Comparison of ENCODE assay signal across 1 cellular context in the genomic region with DNA sequence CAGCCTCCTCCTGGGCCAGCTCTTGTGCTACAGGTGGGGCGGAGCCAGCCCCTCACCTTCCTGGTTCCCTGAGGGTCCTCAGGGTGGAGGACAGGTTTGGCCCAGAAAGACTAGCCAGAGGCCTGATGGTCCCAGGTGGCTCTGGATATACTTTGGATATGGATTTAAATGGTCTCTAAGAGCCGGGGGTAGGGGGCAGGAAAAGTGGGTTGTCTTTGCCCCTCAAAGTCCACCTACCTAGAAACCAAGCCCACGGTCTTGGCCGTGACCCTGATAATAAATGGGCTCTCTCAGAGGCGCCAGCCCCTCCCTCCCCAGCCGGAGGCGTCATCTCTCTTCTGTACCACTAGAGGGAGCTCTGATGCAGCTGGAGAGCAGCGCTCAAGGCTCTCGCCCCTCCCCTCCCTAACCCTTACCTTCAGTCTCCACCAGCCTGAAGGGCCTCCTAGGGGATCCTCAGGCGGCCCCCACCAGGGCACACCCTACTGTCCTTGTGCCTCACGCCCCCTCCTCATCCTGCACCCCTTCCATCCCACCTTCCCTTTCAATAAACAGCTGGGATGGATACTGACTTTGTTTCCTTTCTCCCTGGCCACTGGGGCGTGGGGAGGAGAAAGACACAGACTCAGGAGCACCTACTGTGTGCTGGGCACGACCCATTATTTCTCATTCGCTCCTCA.
TF ChIP-seq lines count a peak whose summit lies in the region.

No MANE protein-coding gene starts in this region.

TF ChIP-seq in HepG2, 621 proteins besides CTCF, POLR2A, EP300 and RAD21 (continued from another document and continues in another):
- TF ChIP-seq, protein P1, sequence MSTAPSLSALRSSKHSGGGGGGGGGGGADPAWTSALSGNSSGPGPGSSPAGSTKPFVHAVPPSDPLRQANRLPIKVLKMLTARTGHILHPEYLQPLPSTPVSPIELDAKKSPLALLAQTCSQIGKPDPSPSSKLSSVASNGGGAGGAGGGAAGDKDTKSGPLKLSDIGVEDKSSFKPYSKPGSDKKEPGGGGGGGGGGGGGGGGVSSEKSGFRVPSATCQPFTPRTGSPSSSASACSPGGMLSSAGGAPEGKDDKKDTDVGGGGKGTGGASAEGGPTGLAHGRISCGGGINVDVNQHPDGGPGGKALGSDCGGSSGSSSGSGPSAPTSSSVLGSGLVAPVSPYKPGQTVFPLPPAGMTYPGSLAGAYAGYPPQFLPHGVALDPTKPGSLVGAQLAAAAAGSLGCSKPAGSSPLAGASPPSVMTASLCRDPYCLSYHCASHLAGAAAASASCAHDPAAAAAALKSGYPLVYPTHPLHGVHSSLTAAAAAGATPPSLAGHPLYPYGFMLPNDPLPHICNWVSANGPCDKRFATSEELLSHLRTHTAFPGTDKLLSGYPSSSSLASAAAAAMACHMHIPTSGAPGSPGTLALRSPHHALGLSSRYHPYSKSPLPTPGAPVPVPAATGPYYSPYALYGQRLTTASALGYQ (CRISPR knock-in tag; IDR thresholded peaks at IDR 0.05) = no peak
- TF ChIP-seq ZBTB7B (CRISPR knock-in tag; IDR thresholded peaks at IDR 0.05) (no peak; the same call in 1 of the 2 replicates), SMAD9 (CRISPR knock-in tag; IDR thresholded peaks at IDR 0.05) (no peak), NFIB (CRISPR knock-in tag; IDR thresholded peaks at IDR 0.05; ENCODE audit: borderline replicate concordance) (no peak), MAZ (IDR thresholded peaks at IDR 0.05; ENCODE audit: borderline replicate concordance, low read depth, low read length) (peak; percentile 100), MAZ (CRISPR knock-in tag; IDR thresholded peaks at IDR 0.05; ENCODE audit: low read depth) (peak; percentile 100), CBX1 (IDR thresholded peaks at IDR 0.05; ENCODE audit: low read depth) (no peak), MED1 (CRISPR knock-in tag; IDR thresholded peaks at IDR 0.05) (peak; percentile 59; the same call in 1 of the 2 replicates), ZBTB33 (CRISPR knock-in tag; IDR thresholded peaks at IDR 0.05) (peak; percentile 82), NFYB (CRISPR knock-in tag; IDR thresholded peaks at IDR 0.05) (no peak), FOXC1 (CRISPR knock-in tag; IDR thresholded peaks at IDR 0.05; ENCODE audit: borderline replicate concordance) (peak; percentile 88), ESRRA (CRISPR knock-in tag; IDR thresholded peaks at IDR 0.05; ENCODE audit: low read depth) (no peak), ZMAT3 (CRISPR knock-in tag; conservative IDR thresholded peaks at IDR 0.05) (no peak), JUND (CRISPR knock-in tag; IDR thresholded peaks at IDR 0.05) (no peak), ZNF343 (CRISPR knock-in tag; IDR thresholded peaks at IDR 0.05) (peak; percentile 69; the same call in 1 of the 2 replicates), ZNF101 (CRISPR knock-in tag; IDR thresholded peaks at IDR 0.05; ENCODE audit: borderline replicate concordance, low read depth) (no peak), HMGXB3 (CRISPR knock-in tag; IDR thresholded peaks at IDR 0.05; ENCODE audit: borderline replicate concordance) (peak; percentile 59; the same call in 1 of the 2 replicates), GATAD2A (CRISPR knock-in tag; IDR thresholded peaks at IDR 0.05) (peak; percentile 71), HOXA9 (CRISPR knock-in tag; IDR thresholded peaks at IDR 0.05; ENCODE audit: borderline replicate concordance) (no peak), JDP2 (CRISPR knock-in tag; IDR thresholded peaks at IDR 0.05; ENCODE audit: borderline replicate concordance) (no peak), FUBP1 (CRISPR knock-in tag; IDR thresholded peaks at IDR 0.05; ENCODE audit: borderline replicate concordance) (no peak), MAFK (conservative IDR thresholded peaks at IDR 0.05 in 1 of 2, IDR thresholded peaks at IDR 0.05 in 1 of 2; ENCODE audit: low read length in 2 of 2) (no peak), ZNF317 (CRISPR knock-in tag; IDR thresholded peaks at IDR 0.05) (no peak), ZXDC (CRISPR knock-in tag; IDR thresholded peaks at IDR 0.05) (peak; percentile 74; the same call in 1 of the 2 replicates), NAIF1 (CRISPR knock-in tag; IDR thresholded peaks at IDR 0.05; ENCODE audit: borderline replicate concordance) (no peak), ZNF501 (CRISPR knock-in tag; IDR thresholded peaks at IDR 0.05) (peak; percentile 95), ZNF446 (CRISPR knock-in tag; IDR thresholded peaks at IDR 0.05) (no peak), ISL2 (CRISPR knock-in tag; IDR thresholded peaks at IDR 0.05) (peak; percentile 54; the same call in 1 of the 2 replicates), ZNF614 (CRISPR knock-in tag; IDR thresholded peaks at IDR 0.05; ENCODE audit: borderline replicate concordance) (peak; percentile 59; the same call in 1 of the 2 replicates), SP5 (CRISPR knock-in tag; IDR thresholded peaks at IDR 0.05; ENCODE audit: borderline replicate concordance, low read depth) (peak; percentile 65; the same call in 1 of the 2 replicates), KLF13 (CRISPR knock-in tag; IDR thresholded peaks at IDR 0.05) (no peak), ZNF615 (CRISPR knock-in tag; IDR thresholded peaks at IDR 0.05; ENCODE audit: borderline replicate concordance) (0 out of 2 replicates have a peak, but pooled peaks have one; percentile 66), ZGPAT (CRISPR knock-in tag; IDR thresholded peaks at IDR 0.05) (peak; percentile 83), ZNF550 (CRISPR knock-in tag; IDR thresholded peaks at IDR 0.05; ENCODE audit: borderline replicate concordance) (no peak), FOXA1 (IDR thresholded peaks at IDR 0.05) (no peak), FOXA1 (CRISPR knock-in tag; IDR thresholded peaks at IDR 0.05) (peak; percentile 3; the same call in 1 of the 2 replicates), PRPF4 (IDR thresholded peaks at IDR 0.05; ENCODE audit: low read depth, low read length, poor library complexity, severe bottlenecking) (no peak), KLF15 (CRISPR knock-in tag; IDR thresholded peaks at IDR 0.05; ENCODE audit: borderline replicate concordance) (no peak), JUNB (CRISPR knock-in tag; IDR thresholded peaks at IDR 0.05; ENCODE audit: borderline replicate concordance) (no peak), TBX2 (CRISPR knock-in tag; IDR thresholded peaks at IDR 0.05; ENCODE audit: borderline replicate concordance) (peak; percentile 76; the same call in 1 of the 2 replicates), MATR3 (CRISPR knock-in tag; IDR thresholded peaks at IDR 0.05) (no peak), ZNF225 (CRISPR knock-in tag; IDR thresholded peaks at IDR 0.05) (0 out of 2 replicates have a peak, but pooled peaks have one; percentile 49)
- TF ChIP-seq, protein P2, sequence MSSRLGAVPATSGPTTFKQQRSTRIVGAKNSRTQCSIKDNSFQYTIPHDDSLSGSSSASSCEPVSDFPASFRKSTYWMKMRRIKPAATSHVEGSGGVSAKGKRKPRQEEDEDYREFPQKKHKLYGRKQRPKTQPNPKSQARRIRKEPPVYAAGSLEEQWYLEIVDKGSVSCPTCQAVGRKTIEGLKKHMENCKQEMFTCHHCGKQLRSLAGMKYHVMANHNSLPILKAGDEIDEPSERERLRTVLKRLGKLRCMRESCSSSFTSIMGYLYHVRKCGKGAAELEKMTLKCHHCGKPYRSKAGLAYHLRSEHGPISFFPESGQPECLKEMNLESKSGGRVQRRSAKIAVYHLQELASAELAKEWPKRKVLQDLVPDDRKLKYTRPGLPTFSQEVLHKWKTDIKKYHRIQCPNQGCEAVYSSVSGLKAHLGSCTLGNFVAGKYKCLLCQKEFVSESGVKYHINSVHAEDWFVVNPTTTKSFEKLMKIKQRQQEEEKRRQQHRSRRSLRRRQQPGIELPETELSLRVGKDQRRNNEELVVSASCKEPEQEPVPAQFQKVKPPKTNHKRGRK (CRISPR knock-in tag; IDR thresholded peaks at IDR 0.05) = no peak
